In the genomic region with DNA sequence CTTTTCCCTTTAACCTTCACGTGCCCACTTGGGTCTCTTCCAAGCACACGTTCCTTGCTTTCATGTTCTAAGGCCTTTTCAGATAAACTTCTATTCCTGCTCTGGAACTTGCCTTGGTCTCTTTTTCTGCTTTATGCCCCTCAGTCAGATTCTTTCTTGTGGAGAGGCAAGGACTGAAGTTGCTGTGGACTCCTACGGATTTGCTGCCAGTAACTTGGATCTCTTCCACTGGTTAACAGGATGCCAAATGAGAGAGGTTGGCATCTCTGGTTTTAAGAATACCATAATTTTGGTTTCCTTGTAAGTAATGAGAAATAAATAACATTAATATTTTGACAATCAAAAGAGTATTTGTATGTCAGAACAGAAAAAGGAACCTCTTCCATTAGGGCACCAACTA, we compare ENCODE assay signal across 21 cellular contexts.
"Had no signal": no experiment of that assay in that cellular context is flagged by ENCODE, and none has a peak within 500 bp of the region (broad histone marks: within the 10 kb centered on the region; RNA-seq: fewer than 3 reads in every experiment).

No MANE protein-coding gene starts in this region.

- H3K4me3 ChIP-seq: mucosa of descending colon, neural progenitor cell, transverse colon, vagina had no signal

- ATAC-seq: mucosa of descending colon had no signal

- H3K9me3 Mint-ChIP-seq: activated B cell treated with CpG ODN at 0.5 μM for 24 hours; activated CD4-positive, alpha-beta memory T cell treated with anti-CD3 and anti-CD28 coated beads, Interleukin-2, amount 10 ng/mL, durations not matched to agents 7 days and 5 days; activated naive CD4-positive, alpha-beta T cell treated with anti-CD3 and anti-CD28 coated beads for 36 hours; activated T-cell treated with anti-CD3 and anti-CD28 coated beads, Interleukin-2, amount 50 U/mL, for 24 hours; naive B cell had no signal

- H3K4me1 Mint-ChIP-seq: neural progenitor cell had no signal

- H3K9me3 ChIP-seq: mucosa of descending colon, transverse colon, vagina had no signal

- H3K27me3 ChIP-seq: brain microvascular endothelial cell, neural progenitor cell, transverse colon, vagina had no signal

- H3K27me3 Mint-ChIP-seq: activated B cell treated with CpG ODN at 0.5 μM for 24 hours; activated CD4-positive, alpha-beta memory T cell treated with anti-CD3 and anti-CD28 coated beads, Interleukin-2, amount 10 ng/mL, durations not matched to agents 7 days and 5 days; activated T-cell treated with anti-CD3 and anti-CD28 coated beads, Interleukin-2, amount 50 U/mL, for 24 hours; naive B cell; progenitor cell of endocrine pancreas had no signal

- H3K27ac Mint-ChIP-seq: activated B cell treated with CpG ODN at 0.5 μM for 24 hours; activated CD4-positive, alpha-beta memory T cell treated with anti-CD3 and anti-CD28 coated beads, Interleukin-2, amount 10 ng/mL, durations not matched to agents 7 days and 5 days; activated naive CD4-positive, alpha-beta T cell treated with anti-CD3 and anti-CD28 coated beads for 36 hours; activated T-cell treated with anti-CD3 and anti-CD28 coated beads, Interleukin-2, amount 50 U/mL, for 24 hours; progenitor cell of endocrine pancreas had no signal

- H3K4me3 Mint-ChIP-seq: activated B cell treated with CpG ODN at 0.5 μM for 24 hours; activated CD4-positive, alpha-beta memory T cell treated with anti-CD3 and anti-CD28 coated beads, Interleukin-2, amount 10 ng/mL, durations not matched to agents 7 days and 5 days; activated naive CD4-positive, alpha-beta T cell treated with anti-CD3 and anti-CD28 coated beads for 36 hours; activated T-cell treated with anti-CD3 and anti-CD28 coated beads, Interleukin-2, amount 50 U/mL, for 24 hours; naive B cell; neural progenitor cell had no signal

- H3K36me3 ChIP-seq: brain microvascular endothelial cell, neural progenitor cell, transverse colon, vagina had no signal

- H3K4me1 ChIP-seq: neural progenitor cell, vagina had no signal

- DNase-seq: activated B cell treated with CpG ODN at 0.5 μM for 24 hours; activated CD4-positive, alpha-beta memory T cell treated with anti-CD3 and anti-CD28 coated beads, Interleukin-2, amount 10 ng/mL, durations not matched to agents 7 days and 5 days; activated CD4-positive, alpha-beta T cell treated with anti-CD3 and anti-CD28 coated beads for 4 hours; activated naive CD4-positive, alpha-beta T cell treated with anti-CD3 and anti-CD28 coated beads for 36 hours; activated T-cell treated with anti-CD3 and anti-CD28 coated beads, Interleukin-2, amount 50 U/mL, for 24 hours; brain microvascular endothelial cell; dermis blood vessel endothelial cell; effector memory CD4-positive, alpha-beta T cell; hippocampal formation; islet precursor cell; mammary epithelial cell; mucosa of descending colon; naive B cell; stimulated activated CD4-positive, alpha-beta T cell treated with anti-CD3 and anti-CD28 coated beads, Interleukin-12 subunit alpha, Interleukin-12 subunit beta, amount 100 ng/mL, for 4 hours; stimulated activated CD4-positive, alpha-beta T cell treated with anti-CD3 and anti-CD28 coated beads, Interleukin-1b, Interleukin-23, amount 100 ng/mL, for 48 hours; stimulated activated CD8-positive, alpha-beta memory T cell treated with anti-CD3 and anti-CD28 coated beads, Interleukin-4, amount 100 ng/mL, for 48 hours; stimulated activated naive CD4-positive, alpha-beta T cell; transverse colon had no signal
